Comparison of ENCODE assay signal across 20 cellular contexts in the genomic region with DNA sequence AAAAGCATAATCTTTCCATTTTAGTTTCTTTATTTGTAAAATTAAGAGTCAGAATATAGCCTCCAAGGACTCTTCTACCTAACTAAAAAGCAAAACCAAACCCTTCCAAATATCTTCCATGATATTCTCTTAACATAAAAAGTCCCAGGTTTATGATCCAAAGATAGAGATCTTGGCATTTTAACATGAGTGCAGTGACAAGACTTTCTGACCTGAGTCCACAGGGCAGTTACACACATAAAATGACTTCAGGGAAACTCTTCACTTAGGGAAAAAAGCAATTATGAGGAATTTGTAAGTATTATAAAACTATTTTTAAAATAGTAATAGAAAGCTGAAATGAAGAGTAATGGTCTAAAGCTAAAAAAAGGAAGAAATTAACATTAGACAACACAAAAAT.
DNase-seq lines count a peak whose midpoint lies in the region; ATAC-seq, FAIRE-seq and TF ChIP-seq lines count a peak whose summit lies in the region.
"Had no signal": no experiment of that assay in that cellular context is flagged by ENCODE, and none has a peak within 500 bp of the region (broad histone marks: within the 10 kb centered on the region; RNA-seq: fewer than 3 reads in every experiment).

No MANE protein-coding gene starts in this region.

- no peak for FAIRE-seq in small intestine (lab: Jason Lieb, UNC)
- FAIRE-seq: A549, D721Med, GM12891, GM19239 had no signal

- TF ChIP-seq CTCF in cardiac muscle cell (IDR thresholded peaks at IDR 0.05; ENCODE audit: low read depth, low read length) (no peak), glutamatergic neuron (IDR thresholded peaks at IDR 0.05; ENCODE audit: partially characterized antibody, unreplicated experiment) (no peak)

- no peaks in the 10 kb centered on the region for H3K36me3 Mint-ChIP-seq in stimulated activated naive B cell treated with anti-CD40 and anti-IgM and Interleukin-4, amounts not matched to agents 10 μg/mL and 1 μg/mL and 100 μg/mL, for 72 hours
- no peaks in the 10 kb centered on the region for H3K36me3 Mint-ChIP-seq in glutamatergic neuron (ENCODE audit: unreplicated experiment)
- H3K36me3 Mint-ChIP-seq: CD8-positive, alpha-beta T cell had no signal

- H3K4me1 ChIP-seq in cardiac muscle cell (ENCODE audit: low read depth) (peaks cover 50% of the 10 kb centered on the region), small intestine (ENCODE audit: control insufficient read depth in 2 of 2, insufficient read depth in 1 of 2, low read depth in 1 of 2, low read length in 1 of 2) (no peaks in the 10 kb centered on the region)
- H3K4me1 ChIP-seq: A549; BLaER1 treated with 17β-estradiol and CSF1 and Interleukin-3, amounts not matched to agents 10 nM and 100 nM; Caco-2 had no signal

- ATAC-seq in Right ventricle myocardium inferior (no peak), left lobe of liver (peak; percentile 58)
- ATAC-seq in stimulated activated naive B cell treated with anti-CD40 and anti-IgM and Interleukin-4, amounts not matched to agents 10 μg/mL and 1 μg/mL and 100 μg/mL, for 72 hours (replicated peaks), result no peak
- ATAC-seq: A549; CD8-positive, alpha-beta T cell had no signal

- no peak overlapping the region for H3K27ac Mint-ChIP-seq in stimulated activated naive B cell treated with anti-CD40 and anti-IgM and Interleukin-4, amounts not matched to agents 10 μg/mL and 1 μg/mL and 100 μg/mL, for 72 hours
- no peak overlapping the region for H3K27ac Mint-ChIP-seq in glutamatergic neuron (ENCODE audit: unreplicated experiment)
- H3K27ac Mint-ChIP-seq: B cell; CD4-positive, alpha-beta T cell; CD8-positive, alpha-beta T cell had no signal

- peaks cover 0 to under 1% of the 10 kb centered on the region in 2 donors for H3K9me3 Mint-ChIP-seq in stimulated activated naive B cell treated with anti-CD40 and anti-IgM and Interleukin-4, amounts not matched to agents 10 μg/mL and 1 μg/mL and 100 μg/mL, for 72 hours
- H3K9me3 Mint-ChIP-seq in glutamatergic neuron (ENCODE audit: unreplicated experiment), result peaks cover 5% of the 10 kb centered on the region
- H3K9me3 Mint-ChIP-seq: CD4-positive, alpha-beta T cell; CD8-positive, alpha-beta T cell had no signal

- no peaks in the 10 kb centered on the region for H3K27me3 ChIP-seq in cardiac muscle cell
- H3K27me3 ChIP-seq in small intestine (ENCODE audit: control insufficient read depth in 2 of 2, insufficient read depth in 2 of 2, low read length in 2 of 2), result no peaks in the 10 kb centered on the region
- H3K27me3 ChIP-seq: BLaER1 treated with 17β-estradiol and CSF1 and Interleukin-3, amounts not matched to agents 10 nM and 100 nM had no signal

- H3K27me3 Mint-ChIP-seq in stimulated activated naive B cell treated with anti-CD40 and anti-IgM and Interleukin-4, amounts not matched to agents 10 μg/mL and 1 μg/mL and 100 μg/mL, for 72 hours, result no peaks in the 10 kb centered on the region
- H3K27me3 Mint-ChIP-seq in glutamatergic neuron (ENCODE audit: unreplicated experiment), result peaks cover 3% of the 10 kb centered on the region
- H3K27me3 Mint-ChIP-seq: B cell; CD4-positive, alpha-beta T cell had no signal

- H3K4me3 Mint-ChIP-seq in stimulated activated naive B cell treated with anti-CD40 and anti-IgM and Interleukin-4, amounts not matched to agents 10 μg/mL and 1 μg/mL and 100 μg/mL, for 72 hours, result no peak overlapping the region
- H3K4me3 Mint-ChIP-seq in glutamatergic neuron (ENCODE audit: unreplicated experiment), result no peak overlapping the region
- H3K4me3 Mint-ChIP-seq: B cell; CD4-positive, alpha-beta T cell; CD8-positive, alpha-beta T cell had no signal

- intact Hi-C loops in Right ventricle myocardium inferior (cut with DNase I), result no loop called here

- H3K27ac ChIP-seq in cardiac muscle cell, result peak overlapping the region; percentile 68
- H3K27ac ChIP-seq in small intestine (ENCODE audit: low read depth in 1 of 2, low read length in 1 of 2), result no peak overlapping the region
- H3K27ac ChIP-seq: 22Rv1; A549; BLaER1 treated with 17β-estradiol and CSF1 and Interleukin-3, amounts not matched to agents 10 nM and 100 nM; C4-2B had no signal

- no peaks in the 10 kb centered on the region for H3K36me3 ChIP-seq in cardiac muscle cell
- no peaks in the 10 kb centered on the region for H3K36me3 ChIP-seq in small intestine (ENCODE audit: control insufficient read depth in 2 of 2, insufficient read depth in 2 of 2, low read length in 2 of 2)
- H3K36me3 ChIP-seq: BLaER1 treated with 17β-estradiol and CSF1 and Interleukin-3, amounts not matched to agents 10 nM and 100 nM had no signal

- H3K4me3 ChIP-seq in cardiac muscle cell (no peak overlapping the region), small intestine (ENCODE audit: low read depth in 1 of 2, low read length in 2 of 2) (no peak overlapping the region)
- H3K4me3 ChIP-seq: A549; BLaER1 treated with 17β-estradiol and CSF1 and Interleukin-3, amounts not matched to agents 10 nM and 100 nM had no signal

- DNase-seq in cardiac muscle cell (ENCODE audit: low read depth in 1 of 2, low spot score in 1 of 2), result no peak
- DNase-seq in Right ventricle myocardium inferior (ENCODE audit: missing footprints), result no peak
- DNase-seq in left lobe of liver (ENCODE audit: low spot score), result no peak
- DNase-seq in small intestine, result peak; percentile 28
- DNase-seq in stimulated activated naive B cell treated with anti-CD40 and anti-IgM and Interleukin-4, amounts not matched to agents 10 μg/mL and 1 μg/mL and 100 μg/mL, for 72 hours, result no peak
- DNase-seq in glutamatergic neuron, result no peak
- DNase-seq: AML-193; Caco-2; Calu3; CD4-positive, alpha-beta T cell; CD8-positive, alpha-beta T cell; GF-D8 had no signal

- H3K9me3 ChIP-seq in cardiac muscle cell (ENCODE audit: low read depth) (no peaks in the 10 kb centered on the region), small intestine (ENCODE audit: control insufficient read depth, low read depth) (no peaks in the 10 kb centered on the region)
- H3K9me3 ChIP-seq: A549; BLaER1 treated with 17β-estradiol and CSF1 and Interleukin-3, amounts not matched to agents 10 nM and 100 nM; Caco-2 had no signal

- no peaks in the 10 kb centered on the region for H3K4me1 Mint-ChIP-seq in stimulated activated naive B cell treated with anti-CD40 and anti-IgM and Interleukin-4, amounts not matched to agents 10 μg/mL and 1 μg/mL and 100 μg/mL, for 72 hours
- peaks cover 5% of the 10 kb centered on the region for H3K4me1 Mint-ChIP-seq in glutamatergic neuron (ENCODE audit: low read depth, unreplicated experiment)
- H3K4me1 Mint-ChIP-seq: B cell had no signal
